24 cellular contexts compared by ENCODE assay signal in the genomic region with DNA sequence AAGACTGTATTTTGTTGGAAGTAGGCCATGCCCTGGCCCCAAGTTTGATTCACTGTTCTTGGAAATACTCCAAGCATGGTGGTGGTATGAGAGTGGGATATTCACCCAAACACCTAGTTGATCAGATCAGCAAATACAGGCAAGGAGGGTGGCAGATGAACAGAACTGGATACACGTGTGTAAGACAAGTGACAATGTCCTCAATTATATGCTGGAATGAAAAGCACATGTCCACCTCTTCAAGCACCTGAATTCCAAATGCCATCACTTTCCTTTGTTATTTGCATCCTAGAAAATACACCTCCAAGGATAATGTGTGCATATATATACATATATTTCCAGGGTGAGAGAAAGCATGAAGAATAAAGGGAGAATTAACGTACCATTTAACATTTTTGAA.
"Had no signal": no experiment of that assay in that cellular context is flagged by ENCODE, and none has a peak within 500 bp of the region (broad histone marks: within the 10 kb centered on the region; RNA-seq: fewer than 3 reads in every experiment).

No MANE protein-coding gene starts in this region.

- H3K4me1 ChIP-seq: colonic mucosa, foreskin keratinocyte, lower lobe of right lung, parathyroid adenoma, suprapubic skin had no signal

- H3K4me3 ChIP-seq: colonic mucosa, gastroesophageal sphincter, lower lobe of right lung, smooth muscle cell, suprapubic skin, thyroid gland had no signal

- FAIRE-seq: endometrium, islet of Langerhans had no signal

- H3K9me3 ChIP-seq: colonic mucosa, gastroesophageal sphincter, lower lobe of right lung, suprapubic skin, thyroid gland had no signal

- H3K36me3 Mint-ChIP-seq: natural killer cell had no signal

- H3K79me2 ChIP-seq: parathyroid adenoma had no signal

- H3K9ac ChIP-seq: parathyroid adenoma had no signal

- H3K4me1 Mint-ChIP-seq: natural killer cell; stimulated activated naive CD8-positive, alpha-beta T cell treated with anti-CD3 and anti-CD28 coated beads, Interleukin-15, amount 100 ng/mL, for 72 hours had no signal

- DNase-seq: central memory CD4-positive, alpha-beta T cell; colonic mucosa; effector memory CD4-positive, alpha-beta T cell; foreskin keratinocyte; hippocampal formation; left cardiac atrium; lower lobe of right lung; natural killer cell; stimulated activated CD4-positive, alpha-beta T cell treated with anti-CD3 and anti-CD28 coated beads, Interleukin-12 subunit alpha, Interleukin-12 subunit beta, amount 100 ng/mL, for 4 hours; stimulated activated CD4-positive, alpha-beta T cell treated with anti-CD3 and anti-CD28 coated beads, Interleukin-1b, Interleukin-23, amount 100 ng/mL, for 48 hours; stimulated activated CD4-positive, alpha-beta T cell treated with anti-CD3 and anti-CD28 coated beads, Interleukin-4, amount 100 ng/mL, for 1 hour; stimulated activated CD8-positive, alpha-beta memory T cell treated with anti-CD3 and anti-CD28 coated beads, Interleukin-4, amount 100 ng/mL, for 48 hours; stimulated activated naive CD4-positive, alpha-beta T cell; stimulated activated naive CD8-positive, alpha-beta T cell treated with anti-CD3 and anti-CD28 coated beads, Interleukin-15, amount 100 ng/mL, for 72 hours had no signal

- H3K27ac Mint-ChIP-seq: dendritic cell treated with granulocyte-macrophage colony-stimulating factor and Interleukin-4, amounts not matched to agents 40 ng/mL and 50 ng/mL, for 4 days; natural killer cell; stimulated activated naive CD8-positive, alpha-beta T cell treated with anti-CD3 and anti-CD28 coated beads, Interleukin-15, amount 100 ng/mL, for 72 hours had no signal

- ATAC-seq: foreskin keratinocyte; gastroesophageal sphincter; natural killer cell; stimulated activated naive CD8-positive, alpha-beta T cell treated with anti-CD3 and anti-CD28 coated beads, Interleukin-15, amount 100 ng/mL, for 72 hours had no signal

- H2AFZ ChIP-seq: parathyroid adenoma had no signal

- H3K4me3 Mint-ChIP-seq: dendritic cell treated with granulocyte-macrophage colony-stimulating factor and Interleukin-4, amounts not matched to agents 40 ng/mL and 50 ng/mL, for 4 days; natural killer cell; stimulated activated naive CD8-positive, alpha-beta T cell treated with anti-CD3 and anti-CD28 coated beads, Interleukin-15, amount 100 ng/mL, for 72 hours had no signal

- H3K27me3 Mint-ChIP-seq: dendritic cell treated with granulocyte-macrophage colony-stimulating factor and Interleukin-4, amounts not matched to agents 40 ng/mL and 50 ng/mL, for 4 days; progenitor cell of endocrine pancreas; stimulated activated naive CD8-positive, alpha-beta T cell treated with anti-CD3 and anti-CD28 coated beads, Interleukin-15, amount 100 ng/mL, for 72 hours had no signal

- H3K4me2 ChIP-seq: smooth muscle cell had no signal

- H3K27ac ChIP-seq: colonic mucosa, foreskin keratinocyte, gastroesophageal sphincter, lower lobe of right lung, parathyroid adenoma, suprapubic skin, thyroid gland had no signal

- H3K36me3 ChIP-seq: colonic mucosa, gastroesophageal sphincter, heart right ventricle, lower lobe of right lung, suprapubic skin, thyroid gland had no signal

- H3K27me3 ChIP-seq: colonic mucosa, foreskin keratinocyte, gastroesophageal sphincter, heart right ventricle, suprapubic skin, thyroid gland had no signal

- H3K9me3 Mint-ChIP-seq: dendritic cell treated with granulocyte-macrophage colony-stimulating factor and Interleukin-4, amounts not matched to agents 40 ng/mL and 50 ng/mL, for 4 days; natural killer cell; stimulated activated naive CD8-positive, alpha-beta T cell treated with anti-CD3 and anti-CD28 coated beads, Interleukin-15, amount 100 ng/mL, for 72 hours had no signal
